18 cellular contexts compared by ENCODE assay signal in genomic region chr2:85950743-85951142, GRCh38.
"Had no signal": no experiment of that assay in that cellular context is flagged by ENCODE, and none has a peak within 500 bp of the region (broad histone marks: within the 10 kb centered on the region; RNA-seq: fewer than 3 reads in every experiment).

No MANE protein-coding gene starts in this region.

- H3K4me3 ChIP-seq: SJCRH30 had no signal

- DNase-seq: KBM-7, MV-4-11, NCI-H1048, NCI-H1105, NCI-H1417, NCI-H1436 treated with DMSO at 0.1 percent for 48 hours, NCI-H1694 treated with DMSO at 0.1 percent for 48 hours, NCI-H1930, NCI-H2081, NCI-H2107, NCI-H226, NCI-H446, NCI-H510A, NCI-H524 treated with DMSO at 0.1 percent for 48 hours, NCI-H69, NCI-H774, SHP77 treated with DMSO at 0.1 percent for 48 hours, SJCRH30 had no signal
